ENCODE assay signal across 8 cellular contexts in the genomic region with DNA sequence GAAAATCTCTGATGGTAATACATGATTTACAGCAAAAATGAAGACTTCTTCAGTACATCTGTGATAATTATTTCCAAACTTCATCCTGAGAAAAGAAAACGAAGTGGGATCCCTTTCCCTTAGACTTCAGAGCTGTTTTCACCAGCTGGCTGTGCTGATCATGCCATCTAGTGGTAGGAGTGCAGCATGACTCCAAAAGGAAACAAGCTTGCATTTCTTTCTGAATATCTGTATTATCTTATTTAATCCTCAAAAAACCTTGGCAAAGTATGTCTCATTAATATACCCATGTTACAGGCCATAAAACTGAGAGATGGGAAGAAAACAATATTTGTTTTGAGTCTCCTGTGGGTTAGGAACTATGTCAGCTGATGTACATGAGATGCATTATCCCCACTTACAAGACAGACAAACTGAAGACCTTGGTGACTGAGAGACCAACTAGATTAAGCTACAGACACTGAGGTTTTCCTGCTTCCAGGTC. TPM values are rescaled to one million over a fixed set of nuclear protein-coding genes. Genes with fewer than 3 reads are reported as not detected.
DNase-seq lines count a peak whose midpoint lies in the region; ATAC-seq and TF ChIP-seq lines count a peak whose summit lies in the region.

No MANE protein-coding gene starts in this region.

- H3K9me3 ChIP-seq in prostate gland: no peaks in the 10 kb centered on the region

- no peaks in the 10 kb centered on the region for H3K4me1 ChIP-seq in prostate gland (replicated peaks)

- H3K27ac Mint-ChIP-seq in CD14-positive monocyte: peak overlapping the region in 1 of 7 donors; percentile 50
- H3K27ac Mint-ChIP-seq in activated CD4-positive, alpha-beta memory T cell treated with anti-CD3 and anti-CD28 coated beads for 36 hours: no peak overlapping the region

- no peaks in the 10 kb centered on the region for H3K9me3 Mint-ChIP-seq in CD14-positive monocyte
- no peaks in the 10 kb centered on the region for H3K9me3 Mint-ChIP-seq in activated CD4-positive, alpha-beta memory T cell treated with anti-CD3 and anti-CD28 coated beads for 36 hours

- no peak for TF ChIP-seq POLR2A in prostate gland (IDR thresholded peaks at IDR 0.05)

- no peak overlapping the region for H3K27ac ChIP-seq in prostate gland

- no peaks in the 10 kb centered on the region for H3K27me3 ChIP-seq in prostate gland (replicated peaks; ENCODE audit: insufficient read depth)

- 7% methylated on average over 1 of the region's 1 CpG for WGBS in prostate gland

- no peak overlapping the region for H3K4me3 ChIP-seq in prostate gland

- POLR2A ChIA-PET in activated CD4-positive, alpha-beta memory T cell treated with anti-CD3 and anti-CD28 coated beads for 36 hours (lab: Charles Lee): interaction anchor here (0.8 kb wide), 2 partner anchors 11 to 146 kb away, joined by 3 read pairs; no protein-coding TSS in a partner anchor

- H3K4me1 Mint-ChIP-seq in CD14-positive monocyte: peaks cover 2% of the 10 kb centered on the region
- H3K4me1 Mint-ChIP-seq in activated CD4-positive, alpha-beta memory T cell treated with anti-CD3 and anti-CD28 coated beads for 36 hours (ENCODE audit: low read depth): peaks cover 4% of the 10 kb centered on the region

- in situ Hi-C loops in GM13976 (cut with MboI; ENCODE audit: low sequenced_read_pairs, unreplicated experiment): loop anchor here (25.0 kb wide), 1 partner anchor 380 kb away; no protein-coding TSS in a partner anchor

- DNase-seq in CD14-positive monocyte (ENCODE audit: low spot score) (no peak), GM13976 (ENCODE audit: low spot score) (peak; percentile 58), NCI-H2227 treated with DMSO at 0.1 percent for 48 hours (lab: John Stamatoyannopoulos, UW) (peak; percentile 43), glomerular endothelial cell (ENCODE audit: extremely low read depth, low read depth, low spot score) (peak; percentile 36), prostate gland (ENCODE audit: low spot score) (peak; percentile 16), COR-L47 (lab: John Stamatoyannopoulos, UW) (no peak)
- peak; percentile 37 for DNase-seq in activated CD4-positive, alpha-beta memory T cell treated with anti-CD3 and anti-CD28 coated beads for 36 hours

- ATAC-seq in GM18520 (IDR thresholded peaks at IDR 0.05; ENCODE audit: unreplicated experiment): no peak

- no peak overlapping the region for H3K4me3 Mint-ChIP-seq in CD14-positive monocyte
- H3K4me3 Mint-ChIP-seq in activated CD4-positive, alpha-beta memory T cell treated with anti-CD3 and anti-CD28 coated beads for 36 hours: no peak overlapping the region

- H3K36me3 Mint-ChIP-seq in CD14-positive monocyte: no peaks in the 10 kb centered on the region
- no peaks in the 10 kb centered on the region for H3K36me3 Mint-ChIP-seq in activated CD4-positive, alpha-beta memory T cell treated with anti-CD3 and anti-CD28 coated beads for 36 hours

- TF ChIP-seq CTCF in CD14-positive monocyte (IDR thresholded peaks at IDR 0.05) (peak; percentile 97), GM13976 (IDR thresholded peaks at IDR 0.05; ENCODE audit: borderline replicate concordance, control extremely low read depth, extremely low read depth, insufficient read depth, missing control alignments) (peak; percentile 91), prostate gland (IDR thresholded peaks at IDR 0.05) (peak; percentile 77 to 90 (median 88))

- CTCF ChIA-PET in activated CD4-positive, alpha-beta memory T cell treated with anti-CD3 and anti-CD28 coated beads for 36 hours (lab: Charles Lee): interaction anchor here (0.7 to 3.2 kb wide), 54 partner anchors 9 to 619 kb away, joined by 3 to 38 read pairs (median 6); a partner anchor contains a TSS

- H3K27me3 Mint-ChIP-seq in CD14-positive monocyte (ENCODE audit: low read depth in 3 of 3): peaks cover 4 to 7% (median 6%) of the 10 kb centered on the region in 3 donors
- H3K27me3 Mint-ChIP-seq in activated CD4-positive, alpha-beta memory T cell treated with anti-CD3 and anti-CD28 coated beads for 36 hours: no peaks in the 10 kb centered on the region

- intact Hi-C loops in CD14-positive monocyte (cut with micrococcal nuclease): loop anchor here (5.0 to 10.0 kb wide), 2 partner anchors 395 to 618 kb away; no protein-coding TSS in a partner anchor
- intact Hi-C loops in activated CD4-positive, alpha-beta memory T cell treated with anti-CD3 and anti-CD28 coated beads for 36 hours (cut with micrococcal nuclease): loop anchor here (1.0 to 5.0 kb wide), 6 partner anchors 168 to 620 kb away; no protein-coding TSS in a partner anchor
- intact Hi-C loops in prostate gland (cut with DNase I): loop anchor here (1.0 to 10.0 kb wide), 3 partner anchors 168 to 398 kb away; no protein-coding TSS in a partner anchor

- H3K36me3 ChIP-seq in prostate gland: no peaks in the 10 kb centered on the region

RNA-seq across cellular contexts. Expression of a gene that starts 9.8 kb away (rescaled TPM):
- not detected for polyA plus RNA-seq in CD14-positive monocyte
- total RNA-seq in activated CD4-positive, alpha-beta memory T cell treated with anti-CD3 and anti-CD28 coated beads for 36 hours: not detected
- total RNA-seq in glomerular endothelial cell: not detected in 2 replicates
- 1 to 10 TPM in 1 of 2 donors, not detected in 1; 1.1 TPM for total RNA-seq in prostate gland

RNA-seq across cellular contexts. Expression of a gene that starts 35.4 kb away (rescaled TPM):
- 1 to 10 TPM; 2.5 to 7.7 TPM for polyA plus RNA-seq in CD14-positive monocyte
- total RNA-seq in activated CD4-positive, alpha-beta memory T cell treated with anti-CD3 and anti-CD28 coated beads for 36 hours: 10 to 100 TPM; 15.2 to 15.5 TPM
- total RNA-seq in glomerular endothelial cell (7.5 and 20.8 TPM in 2 replicates), prostate gland (10 to 100 TPM in 1 of 2 donors, 1 to 10 TPM in 1; 9.2 to 17.0 TPM)

Comparison
In these comparisons a context has a peak if more than half of its experiments do, and no peak if none do; other contexts are left out.
1. DNase-seq: peak in GM13976 (single experiment), NCI-H2227 treated with DMSO at 0.1 percent for 48 hours (single experiment), activated CD4-positive, alpha-beta memory T cell treated with anti-CD3 and anti-CD28 coated beads for 36 hours (single experiment), glomerular endothelial cell (single experiment) and prostate gland (single experiment); none in CD14-positive monocyte (single experiment) and COR-L47 (single experiment).
2. Peak in every context shown above with its lines, with median percentiles within 50 percentile points of each other: CTCF ChIP-seq.